Comparison of ENCODE assay signal across 9 cellular contexts in the genomic region with DNA sequence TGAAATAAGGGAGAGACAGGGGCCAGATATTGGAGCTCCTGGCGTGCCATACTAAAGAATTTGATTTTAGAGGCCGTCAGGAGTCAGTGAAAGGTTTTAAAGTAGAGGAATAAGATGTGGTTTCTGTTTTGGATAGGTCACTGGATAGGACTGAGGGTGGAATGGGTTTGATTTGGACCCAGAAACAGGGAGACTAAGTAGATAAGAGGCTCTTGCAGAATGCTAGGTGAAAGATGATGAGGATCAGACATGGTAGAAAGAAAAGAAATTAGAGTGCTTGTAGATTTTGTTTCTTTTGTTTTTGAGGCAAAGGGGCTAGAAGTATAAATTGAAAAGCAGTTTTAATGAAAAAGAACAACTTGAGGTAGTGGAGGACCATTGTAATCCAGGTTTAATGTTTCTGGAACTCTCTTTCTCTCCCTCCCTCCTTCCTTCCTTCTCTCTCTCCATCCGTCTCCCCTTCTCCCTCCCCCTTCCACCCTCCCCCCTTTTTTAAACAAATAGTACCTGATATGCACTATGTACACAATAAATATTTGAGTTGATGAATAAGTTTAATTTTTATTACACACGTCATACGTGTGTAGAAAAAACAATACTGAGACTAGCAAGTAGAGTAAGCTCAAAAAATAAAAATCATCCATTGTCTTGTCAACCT. TPM values are rescaled to one million over a fixed set of nuclear protein-coding genes. Genes with fewer than 3 reads are reported as not detected.
A peak's percentile ranks its signal among the peaks of the same experiment; 100 is the strongest.
DNase-seq lines count a peak whose midpoint lies in the region; ATAC-seq and TF ChIP-seq lines count a peak whose summit lies in the region.
"Had no signal": no experiment of that assay in that cellular context is flagged by ENCODE, and none has a peak within 500 bp of the region (broad histone marks: within the 10 kb centered on the region; RNA-seq: fewer than 3 reads in every experiment).

No MANE protein-coding gene starts in this region.

- TF ChIP-seq POLR2A in prostate gland (IDR thresholded peaks at IDR 0.05): no peak

- 7 to 11% methylated on average over 5 of the region's 5 CpGs for WGBS in esophagus, 2 donors
- WGBS in prostate gland: 8% methylated on average over 5 of the region's 5 CpGs

- H2AFZ ChIP-seq in DND-41 (ENCODE audit: low read depth, low read length) (no peak overlapping the region), PC-9 (no peak overlapping the region)

- H3K36me3 ChIP-seq in DND-41 (ENCODE audit: insufficient read depth, low read length): peaks cover 34% of the 10 kb centered on the region
- H3K36me3 ChIP-seq in PC-9 (ENCODE audit: low read depth): peaks cover 9% of the 10 kb centered on the region
- no peaks in the 10 kb centered on the region for H3K36me3 ChIP-seq in esophagus (ENCODE audit: control insufficient read depth in 2 of 2, insufficient read depth in 2 of 2, low read length in 1 of 2)
- no peaks in the 10 kb centered on the region for H3K36me3 ChIP-seq in prostate gland

- H3K9ac ChIP-seq in DND-41 (ENCODE audit: low read depth, low read length): peak overlapping the region; percentile 92

- H3K27me3 ChIP-seq in DND-41 (ENCODE audit: insufficient read depth, low read length, poor library complexity) (no peaks in the 10 kb centered on the region), PC-9 (ENCODE audit: insufficient read depth, low read depth) (no peaks in the 10 kb centered on the region), esophagus (ENCODE audit: control insufficient read depth in 1 of 2, insufficient read depth in 2 of 2, low read length in 2 of 2) (no peaks in the 10 kb centered on the region), prostate gland (replicated peaks; ENCODE audit: insufficient read depth) (no peaks in the 10 kb centered on the region)

- peaks cover 5% of the 10 kb centered on the region; the same call in 1 of the 2 replicates for H3F3A ChIP-seq in PC-9 (ENCODE audit: insufficient read depth, low read depth)

- H3K79me2 ChIP-seq in DND-41 (ENCODE audit: insufficient read depth, low read length): peaks cover 78% of the 10 kb centered on the region
- peaks cover 73% of the 10 kb centered on the region for H3K79me2 ChIP-seq in PC-9 (ENCODE audit: low read depth)

- H4K20me1 ChIP-seq in DND-41 (ENCODE audit: insufficient read depth, low read length): peaks cover 57% of the 10 kb centered on the region
- H4K20me1 ChIP-seq in PC-9 (ENCODE audit: insufficient read depth): peaks cover 57% of the 10 kb centered on the region

- POLR2A ChIA-PET in PC-9 (lab: Charles Lee; ENCODE audit: unreplicated experiment): interaction anchor here (0.5 to 0.6 kb wide), 2 partner anchors 246 to 401 kb away, joined by 3 to 4 read pairs; no protein-coding TSS in a partner anchor

- peak overlapping the region; percentile 89 to 92; a peak in 3 of 4 replicates for H3K4me3 ChIP-seq in DND-41 (ENCODE audit: low read depth in 1 of 2, low read length in 2 of 2)
- peak overlapping the region; percentile 100 for H3K4me3 ChIP-seq in PC-9
- peak overlapping the region; percentile 44 to 86 for H3K4me3 ChIP-seq in esophagus (ENCODE audit: low read depth in 1 of 2, low read length in 2 of 2)
- H3K4me3 ChIP-seq in prostate gland: peak overlapping the region; percentile 54 to 65

- H3K9me3 ChIP-seq in DND-41 (ENCODE audit: insufficient read depth, low read length, severe bottlenecking) (no peaks in the 10 kb centered on the region), PC-9 (ENCODE audit: insufficient read depth, low read depth) (no peaks in the 10 kb centered on the region), esophagus (ENCODE audit: control insufficient read depth in 2 of 2, insufficient read depth in 1 of 2, low read depth in 1 of 2, low read length in 1 of 2) (no peaks in the 10 kb centered on the region), prostate gland (no peaks in the 10 kb centered on the region)

- ATAC-seq in DND-41 (ENCODE audit: insufficient read depth, low read depth) (no peak), GM19455 (IDR thresholded peaks at IDR 0.05; ENCODE audit: unreplicated experiment) (no peak)

- H3K4me2 ChIP-seq in DND-41 (ENCODE audit: insufficient read depth, low read length) (peak overlapping the region; percentile 75), PC-9 (peak overlapping the region; percentile 91)

- TF ChIP-seq CTCF in DND-41 (IDR thresholded peaks at IDR 0.05; ENCODE audit: borderline replicate concordance, extremely low read depth, low read length, poor library complexity, severe bottlenecking) (no peak), PC-9 (conservative IDR thresholded peaks at IDR 0.05) (no peak), prostate gland (IDR thresholded peaks at IDR 0.05) (no peak)

- CTCF ChIA-PET in PC-9 (lab: Charles Lee): interaction anchor here (0.6 kb wide), 1 partner anchor 522 kb away, joined by 3 read pairs; no protein-coding TSS in a partner anchor

- intact Hi-C loops in PC-9 (cut with micrococcal nuclease; ENCODE audit: unreplicated experiment) (no loop called here), prostate gland (cut with DNase I) (no loop called here)

- DNase-seq in DND-41 (no peak), PC-9 (peak in 1 of 2 experiments; percentile 36), prostate gland (ENCODE audit: low spot score) (no peak), NCI-H1048 (lab: John Stamatoyannopoulos, UW) (no peak), NCI-H748 (lab: John Stamatoyannopoulos, UW; ENCODE audit: unreplicated experiment) (no peak), NCI-H510A (lab: John Stamatoyannopoulos, UW) (no peak)
- DNase-seq: activated CD4-positive, alpha-beta T cell treated with anti-CD3 and anti-CD28 coated beads for 1 hour had no signal

- no TSS peak for BruUV-seq in PC-9 (replicated peaks; lab: Mats Ljungman, UMichigan)

- H3K9me2 ChIP-seq in PC-9 (ENCODE audit: insufficient read depth): no peaks in the 10 kb centered on the region

- H3K27ac ChIP-seq in DND-41 (ENCODE audit: low read length) (peak overlapping the region; percentile 93), PC-9 (no peak overlapping the region), esophagus (ENCODE audit: low read depth in 2 of 2, low read length in 1 of 2) (peak overlapping the region; percentile 25 to 45), prostate gland (peak overlapping the region; percentile 92 to 95)

- H3K4me1 ChIP-seq in DND-41 (ENCODE audit: insufficient read depth, low read length) (peaks cover 57% of the 10 kb centered on the region), PC-9 (replicated peaks; ENCODE audit: insufficient read depth) (peaks cover 40% of the 10 kb centered on the region), esophagus (ENCODE audit: control insufficient read depth in 2 of 2, insufficient read depth in 2 of 2, low read length in 1 of 2) (peaks cover 0 to 2% of the 10 kb centered on the region in 2 donors), prostate gland (replicated peaks) (no peaks in the 10 kb centered on the region)

RNA-seq across cellular contexts. Expression of a gene that starts 1.9 kb away (rescaled TPM):
- total RNA-seq in PC-9 (2021): 182 and 215 TPM in 2 replicates
- 100 to 1,000 TPM; 163 to 222 TPM for polyA plus RNA-seq in esophagus
- 100 to 1,000 TPM; 114 to 161 TPM for total RNA-seq in prostate gland

RNA-seq across cellular contexts. Expression of a gene that starts 32.2 kb away (rescaled TPM):
- 26.9 and 31.6 TPM in 2 replicates for total RNA-seq in PC-9 (2021)
- polyA plus RNA-seq in esophagus: 10 to 100 TPM in 1 of 2 donors, 1 to 10 TPM in 1; 6.1 to 33.0 TPM
- total RNA-seq in prostate gland: 10 to 100 TPM; 38.7 to 50.1 TPM
